ENCODE assay signal across 8 cellular contexts in the genomic region with DNA sequence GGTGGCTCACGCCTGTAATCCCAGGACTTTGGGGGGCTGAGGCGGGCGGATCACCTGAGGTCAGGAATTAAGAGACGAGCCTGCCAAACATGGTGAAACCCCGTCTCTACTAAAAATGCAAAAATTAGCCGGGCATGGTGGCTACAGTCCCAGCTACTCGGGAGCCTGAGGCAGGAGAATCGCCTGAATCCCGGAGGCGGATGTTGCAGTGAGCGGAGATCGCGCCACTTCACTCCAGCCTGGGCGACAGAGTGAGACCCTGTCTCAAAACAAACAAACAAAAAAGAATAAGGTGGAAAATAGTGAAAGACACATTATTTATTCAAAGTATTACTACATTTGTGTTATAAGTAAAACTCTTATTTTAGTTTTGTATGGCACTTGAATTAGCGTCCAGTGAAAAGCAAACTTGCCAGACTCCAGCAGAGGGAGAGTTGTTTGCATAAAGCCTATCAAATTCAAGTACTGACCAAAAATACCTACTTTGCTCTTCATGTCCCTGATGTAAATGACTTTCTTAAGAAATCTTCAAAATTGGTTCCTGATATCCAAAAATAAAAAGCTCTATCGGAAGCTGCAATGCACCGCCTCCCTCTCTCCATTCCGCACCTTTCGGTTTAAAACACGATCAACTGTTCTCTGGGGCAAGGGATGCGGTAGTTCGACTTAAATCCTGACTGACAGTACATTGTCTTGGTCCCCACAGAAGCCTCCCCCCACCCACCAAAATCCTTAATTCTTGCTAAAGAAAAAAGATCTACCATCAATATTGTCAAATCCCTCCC. TPM values are rescaled to one million over a fixed set of nuclear protein-coding genes. Genes with fewer than 3 reads are reported as not detected.
DNase-seq lines count a peak whose midpoint lies in the region; ATAC-seq and TF ChIP-seq lines count a peak whose summit lies in the region.

No MANE protein-coding gene starts in this region.

- H3K36me3 Mint-ChIP-seq in stimulated activated naive CD8-positive, alpha-beta T cell treated with anti-CD3 and anti-CD28 coated beads, Interleukin-15, Interleukin-2, amounts not matched to agents 100 ng/mL and 50 ng/mL, for 24 hours (ENCODE audit: low read depth): peaks cover 45% of the 10 kb centered on the region
- peaks cover 33% of the 10 kb centered on the region for H3K36me3 Mint-ChIP-seq in brain

- peak overlapping the region; percentile 88 to 99 for H3K27ac ChIP-seq in lung (ENCODE audit: low read depth in 1 of 2, low read length in 1 of 2)
- H3K27ac ChIP-seq in urinary bladder (ENCODE audit: low read depth): peak overlapping the region; percentile 91

- H3K4me3 Mint-ChIP-seq in stimulated activated naive CD8-positive, alpha-beta T cell treated with anti-CD3 and anti-CD28 coated beads, Interleukin-15, Interleukin-2, amounts not matched to agents 100 ng/mL and 50 ng/mL, for 24 hours: peak overlapping the region; percentile 89
- H3K4me3 Mint-ChIP-seq in brain: peak overlapping the region; percentile 90 to 100 (median 95)

- ATAC-seq in stimulated activated naive CD8-positive, alpha-beta T cell treated with anti-CD3 and anti-CD28 coated beads, Interleukin-15, Interleukin-2, amounts not matched to agents 100 U/mL and 50 U/mL, for 24 hours: no peak
- no peak for ATAC-seq in lung (ENCODE audit: insufficient read depth, low FRiP score)
- no peak for ATAC-seq in GM21717 (IDR thresholded peaks at IDR 0.05; ENCODE audit: unreplicated experiment)
- no peak for ATAC-seq in GM18502 (IDR thresholded peaks at IDR 0.05; ENCODE audit: poor library complexity, unreplicated experiment)
- ATAC-seq in GM18498 (IDR thresholded peaks at IDR 0.05; ENCODE audit: unreplicated experiment): no peak

- H3K4me3 ChIP-seq in lung: peak overlapping the region; percentile 89
- H3K4me3 ChIP-seq in urinary bladder (ENCODE audit: low read depth, low read length): peak overlapping the region; percentile 64

- 49 to 64% methylated on average over 22 of the region's 22 CpGs for WGBS in lung, 2 donors
- 60% methylated on average over 22 of the region's 22 CpGs for WGBS in urinary bladder

- peaks cover 66% of the 10 kb centered on the region for H3K4me1 Mint-ChIP-seq in stimulated activated naive CD8-positive, alpha-beta T cell treated with anti-CD3 and anti-CD28 coated beads, Interleukin-15, Interleukin-2, amounts not matched to agents 100 ng/mL and 50 ng/mL, for 24 hours (ENCODE audit: low read depth)
- H3K4me1 Mint-ChIP-seq in brain: peaks cover 66% of the 10 kb centered on the region

- no peaks in the 10 kb centered on the region for H3K27me3 ChIP-seq in lung (ENCODE audit: control insufficient read depth, insufficient read depth)

- peak overlapping the region; percentile 99 for H3K27ac Mint-ChIP-seq in stimulated activated naive CD8-positive, alpha-beta T cell treated with anti-CD3 and anti-CD28 coated beads, Interleukin-15, Interleukin-2, amounts not matched to agents 100 ng/mL and 50 ng/mL, for 24 hours
- H3K27ac Mint-ChIP-seq in brain: peak overlapping the region; percentile 95 to 100 (median 98)

- H3K27me3 Mint-ChIP-seq in stimulated activated naive CD8-positive, alpha-beta T cell treated with anti-CD3 and anti-CD28 coated beads, Interleukin-15, Interleukin-2, amounts not matched to agents 100 ng/mL and 50 ng/mL, for 24 hours: no peaks in the 10 kb centered on the region
- peaks cover 8% of the 10 kb centered on the region for H3K27me3 Mint-ChIP-seq in brain

- no peaks in the 10 kb centered on the region for H3K9me3 Mint-ChIP-seq in stimulated activated naive CD8-positive, alpha-beta T cell treated with anti-CD3 and anti-CD28 coated beads, Interleukin-15, Interleukin-2, amounts not matched to agents 100 ng/mL and 50 ng/mL, for 24 hours
- peaks cover 0 to 2% (median 0%) of the 10 kb centered on the region in 5 experiments for H3K9me3 Mint-ChIP-seq in brain

- peaks cover 5 to 14% of the 10 kb centered on the region in 2 donors for H3K4me1 ChIP-seq in lung (ENCODE audit: control insufficient read depth in 2 of 2, insufficient read depth in 2 of 2, low read length in 2 of 2)
- no peaks in the 10 kb centered on the region for H3K4me1 ChIP-seq in urinary bladder (ENCODE audit: insufficient read depth)

- no peaks in the 10 kb centered on the region for H3K9me3 ChIP-seq in lung (ENCODE audit: control insufficient read depth in 2 of 2, insufficient read depth in 1 of 2, low read length in 1 of 2)

- peak in 1 of 2 experiments; percentile 6 for TF ChIP-seq CTCF in brain (conservative IDR thresholded peaks at IDR 0.05)
- TF ChIP-seq CTCF in lung (IDR thresholded peaks at IDR 0.05; ENCODE audit: control extremely low read depth, extremely low read depth): no peak

- H3K36me3 ChIP-seq in lung (ENCODE audit: control insufficient read depth in 2 of 2, insufficient read depth in 2 of 2, low read length in 2 of 2): peaks cover 3 to 5% of the 10 kb centered on the region in 2 donors
- H3K36me3 ChIP-seq in urinary bladder (ENCODE audit: insufficient read depth): no peaks in the 10 kb centered on the region

- DNase-seq in stimulated activated naive CD8-positive, alpha-beta T cell treated with anti-CD3 and anti-CD28 coated beads, Interleukin-15, Interleukin-2, amounts not matched to agents 100 U/mL and 50 U/mL, for 24 hours: no peak
- DNase-seq in lung (ENCODE audit: low spot score): no peak

RNA-seq across cellular contexts. Expression of gene TRPM7, which starts 1.2 kb away (rescaled TPM):
- polyA plus RNA-seq in brain (ENCODE audit: insufficient read depth, low read depth, low replicate concordance): 1.4 TPM
- total RNA-seq in lung: 10 to 100 TPM; 29.6 to 77.7 TPM
- polyA plus RNA-seq in lung: 10 to 100 TPM in 1 of 2 donors, 1 to 10 TPM in 1; 9.1 to 11.9 TPM
- total RNA-seq in urinary bladder: 126 TPM
- polyA plus RNA-seq in urinary bladder: 14.3 TPM
